In genomic region chr19:34236035-34236793, GRCh38 we compare ENCODE assay signal across 18 cellular contexts. TPM values are rescaled to one million over a fixed set of nuclear protein-coding genes. Genes with fewer than 3 reads are reported as not detected.
DNase-seq lines count a peak whose midpoint lies in the region; ATAC-seq, FAIRE-seq and TF ChIP-seq lines count a peak whose summit lies in the region.
"Had no signal": no experiment of that assay in that cellular context is flagged by ENCODE, and none has a peak within 500 bp of the region (broad histone marks: within the 10 kb centered on the region; RNA-seq: fewer than 3 reads in every experiment).

No MANE protein-coding gene starts in this region.

- BruUV-seq in A673 (replicated peaks; lab: Mats Ljungman, UMichigan), result no TSS peak

- H3K36me3 ChIP-seq in A673 (ENCODE audit: insufficient read depth, low read length, poor library complexity, severe bottlenecking), result no peaks in the 10 kb centered on the region
- H3K36me3 ChIP-seq in HEK293 (ENCODE audit: control insufficient read depth in 2 of 2, insufficient read depth in 1 of 2, low read length in 2 of 2), result peaks cover 11 to 32% of the 10 kb centered on the region in 2 experiments
- no peaks in the 10 kb centered on the region for H3K36me3 ChIP-seq in pancreas
- H3K36me3 ChIP-seq: left ventricle myocardium inferior had no signal

- 85 to 86% methylated on average over 15 of the region's 15 CpGs for WGBS in pancreas, 2 donors

- intact Hi-C loops in A673 (cut with micrococcal nuclease; ENCODE audit: unreplicated experiment) (no loop called here), pancreas (cut with DNase I) (loop anchor here in 2 of 3 donors (10.0 kb wide), 1 partner anchor 109 kb away; no protein-coding TSS in a partner anchor)

- H3K27ac ChIP-seq in A673 (ENCODE audit: low read depth, low read length, poor library complexity, severe bottlenecking), result no peak overlapping the region
- H3K27ac ChIP-seq in HEK293 (ENCODE audit: extremely low read depth, low read depth, low read length), result peak overlapping the region; percentile 35
- no peak overlapping the region for H3K27ac ChIP-seq in pancreas
- H3K27ac ChIP-seq: body of pancreas, left ventricle myocardium inferior, tibial artery had no signal

- no peaks in the 10 kb centered on the region for H3K27me3 ChIP-seq in A673 (replicated peaks; ENCODE audit: insufficient read depth, low read depth, low read length, poor library complexity)
- H3K27me3 ChIP-seq in pancreas, result no peaks in the 10 kb centered on the region
- H3K27me3 ChIP-seq: body of pancreas, tibial artery had no signal

- H3K4me3 ChIP-seq in A673 (ENCODE audit: low read depth, low read length, poor library complexity, severe bottlenecking) (no peak overlapping the region), HEK293 (ENCODE audit: low read depth, low read length) (no peak overlapping the region), pancreas (no peak overlapping the region)
- H3K4me3 ChIP-seq: body of pancreas, left ventricle myocardium inferior, tibial artery had no signal

- H3K9me3 ChIP-seq in A673 (ENCODE audit: low read depth, low read length, poor library complexity, severe bottlenecking) (no peaks in the 10 kb centered on the region), HEK293 (ENCODE audit: control insufficient read depth, insufficient read depth, low read depth, low read length) (no peaks in the 10 kb centered on the region), pancreas (no peaks in the 10 kb centered on the region)
- H3K9me3 ChIP-seq: body of pancreas, left ventricle myocardium inferior, tibial artery had no signal

- ATAC-seq in pancreas, result no peak
- ATAC-seq in GM21576 (IDR thresholded peaks at IDR 0.05; ENCODE audit: unreplicated experiment), result no peak
- no peak for ATAC-seq in HG02981 (IDR thresholded peaks at IDR 0.05; ENCODE audit: unreplicated experiment)
- ATAC-seq: body of pancreas, Panc1 had no signal

- CTCF ChIA-PET in A673 (lab: Charles Lee) (no interaction called here), HEK293 (lab: Yijun Ruan, JAX) (interaction anchor here (0.5 to 1.8 kb wide), 4 partner anchors 9 to 140 kb away, joined by 3 to 7 read pairs (median 4); no protein-coding TSS in a partner anchor)

- POLR2A ChIA-PET in A673 (lab: Charles Lee; ENCODE audit: low non-redundant PET), result no interaction called here
- POLR2A ChIA-PET in HEK293 (lab: Yijun Ruan, JAX), result interaction anchor here (0.5 to 1.3 kb wide), 3 partner anchors 8 to 197 kb away, joined by 3 to 4 read pairs (median 3); no protein-coding TSS in a partner anchor

- H3K4me1 ChIP-seq in A673 (ENCODE audit: insufficient read depth, low read length, poor library complexity, severe bottlenecking) (no peaks in the 10 kb centered on the region), HEK293 (ENCODE audit: control insufficient read depth, insufficient read depth, low read length) (peaks cover 14% of the 10 kb centered on the region), pancreas (peaks cover 0 to 6% (median 0%) of the 10 kb centered on the region in 3 donors)

- DNase-seq in A673 (ENCODE audit: low spot score) (peak; percentile 49), dedifferentiated amniotic fluid mesenchymal stem cell (ENCODE audit: extremely low spot score) (peak; percentile 29), mucosa of gallbladder (ENCODE audit: low spot score) (peak; percentile 21), pancreas (no peak)
- DNase-seq in stimulated activated CD8-positive, alpha-beta memory T cell treated with anti-CD3 and anti-CD28 coated beads, Interleukin-4, amount 100 ng/mL, for 48 hours, result no peak
- DNase-seq: activated CD4-positive, alpha-beta T cell treated with anti-CD3 and anti-CD28 coated beads, Interleukin-2, amount 50 U/mL, for 4 hours; body of pancreas; endodermal cell; left ventricle myocardium inferior; NCI-H1417 treated with DMSO at 0.1 percent for 48 hours; NCI-H524 treated with DMSO at 0.1 percent for 48 hours; occipital lobe; tibial artery had no signal

- no peak for FAIRE-seq in pancreas (lab: Jason Lieb, UNC)
- FAIRE-seq: A204.1 had no signal

- TF ChIP-seq CTCF in A673 (conservative IDR thresholded peaks at IDR 0.05; ENCODE audit: low read depth, low read length) (no peak), HEK293 (tag by site-specific recombination; IDR thresholded peaks at IDR 0.05) (no peak), pancreas (IDR thresholded peaks at IDR 0.05) (no peak)

TF ChIP-seq in HEK293, 187 proteins besides CTCF, POLR2A, EP300 and RAD21:
- TF ChIP-seq ZFHX2 (tag by site-specific recombination; conservative IDR thresholded peaks at IDR 0.05), result peak; percentile 65
- TF ChIP-seq YY1 (tag by site-specific recombination; IDR thresholded peaks at IDR 0.05), result 0 out of 2 replicates have a peak, but pooled peaks have one; percentile 17
- TF ChIP-seq EGR2 (tag by site-specific recombination; IDR thresholded peaks at IDR 0.05; ENCODE audit: low read depth), result peak; percentile 82
- 0 out of 2 replicates have a peak, but pooled peaks have one; percentile 28 for TF ChIP-seq ZNF600 (tag by site-specific recombination; IDR thresholded peaks at IDR 0.05)
- TF ChIP-seq IKZF3 (tag by site-specific recombination; IDR thresholded peaks at IDR 0.05), result peak; percentile 57; the same call in 1 of the 2 replicates
- TF ChIP-seq ZNF350 (tag by site-specific recombination; IDR thresholded peaks at IDR 0.05), result no peak
- TF ChIP-seq ZBTB44 (tag by site-specific recombination; IDR thresholded peaks at IDR 0.05), result peak; percentile 58; the same call in 1 of the 2 replicates
- no peak for TF ChIP-seq ZNF155 (tag by site-specific recombination; IDR thresholded peaks at IDR 0.05)
- no peak for TF ChIP-seq ZNF366 (tag by site-specific recombination; conservative IDR thresholded peaks at IDR 0.05)
- TF ChIP-seq OSR2 (tag by site-specific recombination; IDR thresholded peaks at IDR 0.05), result peak; percentile 82
- TF ChIP-seq ZNF391 (tag by site-specific recombination; IDR thresholded peaks at IDR 0.05; ENCODE audit: borderline replicate concordance, low read depth), result 0 out of 2 replicates have a peak, but pooled peaks have one; percentile 45
- peak; percentile 82; the same call in 1 of the 2 replicates for TF ChIP-seq ZNF513 (tag by site-specific recombination; IDR thresholded peaks at IDR 0.05)
- no peak for TF ChIP-seq YY2 (tag by site-specific recombination; IDR thresholded peaks at IDR 0.05)

RNA-seq across cellular contexts. Expression of gene GARRE1, which starts 18.1 kb away (rescaled TPM):
- 21.0 and 22.9 TPM in 2 replicates for total RNA-seq in A673 (2021)
- 27.7 TPM for total RNA-seq in mucosa of gallbladder
- 10 to 100 TPM in 5 of 6 donors, 1 to 10 TPM in 1; 7.4 to 18.3 (median 12.0) TPM for total RNA-seq in pancreas
- polyA plus RNA-seq in pancreas, result 1 to 10 TPM; 8.2 to 9.3 TPM

Comparison
In these comparisons a context has a peak if more than half of its experiments do, and no peak if none do; other contexts are left out.
1. DNase-seq: peak in A673 (single experiment), dedifferentiated amniotic fluid mesenchymal stem cell (single experiment) and mucosa of gallbladder (single experiment); none in pancreas (0 of 6) and stimulated activated CD8-positive, alpha-beta memory T cell treated with anti-CD3 and anti-CD28 coated beads, Interleukin-4, amount 100 ng/mL, for 48 hours (single experiment).